ENCODE assay signal across 20 cellular contexts in the genomic region with DNA sequence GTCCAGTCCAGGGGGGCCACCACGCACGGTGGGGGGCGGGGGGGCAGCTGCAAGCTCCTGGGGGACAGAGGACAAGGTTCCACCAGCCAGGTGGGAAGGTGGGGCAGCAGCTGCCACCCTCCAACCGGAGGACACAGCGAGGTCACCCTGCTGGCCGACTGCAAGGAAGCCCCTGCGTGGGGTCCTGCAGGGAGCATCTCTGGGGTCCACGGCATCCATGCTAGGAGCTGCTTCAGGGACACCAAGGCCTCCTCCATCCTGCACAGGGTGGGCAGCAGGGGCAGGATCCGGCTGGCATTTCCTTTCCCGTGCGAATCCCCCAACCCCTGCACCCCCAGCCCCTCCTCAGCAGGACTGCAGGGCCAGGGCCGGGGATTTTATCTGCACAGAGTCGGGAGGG.
"Had no signal": no experiment of that assay in that cellular context is flagged by ENCODE, and none has a peak within 500 bp of the region (broad histone marks: within the 10 kb centered on the region; RNA-seq: fewer than 3 reads in every experiment).

No MANE protein-coding gene starts in this region.

- H3K36me3 ChIP-seq: ovary, thoracic aorta, uterus had no signal

- H3K9me3 ChIP-seq: esophagus muscularis mucosa, gastrocnemius medialis, ovary, right atrium auricular region, thoracic aorta, uterus had no signal

- H3K27ac ChIP-seq: epithelial cell of prostate, thoracic aorta, uterus had no signal

- H3K27me3 ChIP-seq: esophagus muscularis mucosa, gastrocnemius medialis, ovary, right atrium auricular region, uterus had no signal

- H3K4me3 ChIP-seq: esophagus muscularis mucosa, gastrocnemius medialis, ovary, right atrium auricular region, thoracic aorta, uterus had no signal

- ATAC-seq: gastrocnemius medialis; left cardiac atrium; natural killer cell; stimulated activated memory B cell treated with anti-CD40 and anti-IgM and Interleukin-4, amounts not matched to agents 10 μg/mL and 1 μg/mL and 100 μg/mL, for 72 hours; stimulated activated naive CD8-positive, alpha-beta T cell treated with anti-CD3 and anti-CD28 coated beads, Interleukin-15, amount 100 ng/mL, for 72 hours had no signal

- DNase-seq: effector memory CD4-positive, alpha-beta T cell; gastrocnemius medialis; glutamatergic neuron; kidney; natural killer cell; nucleus accumbens; small intestine; stimulated activated CD4-positive, alpha-beta T cell treated with anti-CD3 and anti-CD28 coated beads, Interleukin-1b, Interleukin-23, amount 100 ng/mL, for 48 hours; stimulated activated CD4-positive, alpha-beta T cell treated with anti-CD3 and anti-CD28 coated beads, Interleukin-4, amount 100 ng/mL, for 24 hours; stimulated activated naive CD8-positive, alpha-beta T cell treated with anti-CD3 and anti-CD28 coated beads, Interleukin-15, amount 100 ng/mL, for 72 hours; substantia nigra; trophoblast cell; uterus had no signal
